11 cellular contexts compared by ENCODE assay signal in the genomic region with DNA sequence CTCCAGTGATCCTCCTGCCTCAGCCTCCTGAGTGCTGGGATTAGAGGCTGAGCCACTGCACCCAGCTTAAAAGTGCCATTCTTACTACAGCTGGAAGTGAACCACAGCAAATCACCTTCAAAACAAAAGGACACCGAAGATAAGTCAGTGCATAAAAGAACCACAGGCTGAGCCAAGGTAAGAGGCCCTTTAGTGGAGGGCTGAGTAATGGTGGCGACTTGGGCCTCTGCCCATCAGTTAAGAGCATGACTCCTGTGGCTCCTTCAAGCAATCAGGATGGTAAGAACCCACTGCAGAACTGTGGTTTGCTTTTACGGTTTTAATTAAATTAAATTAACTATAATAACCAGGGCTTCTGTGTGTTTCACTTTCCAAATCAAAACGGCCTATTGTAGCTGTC.
DNase-seq lines count a peak whose midpoint lies in the region; ATAC-seq and TF ChIP-seq lines count a peak whose summit lies in the region.
"Had no signal": no experiment of that assay in that cellular context is flagged by ENCODE, and none has a peak within 500 bp of the region (broad histone marks: within the 10 kb centered on the region; RNA-seq: fewer than 3 reads in every experiment).

No MANE protein-coding gene starts in this region.

- H3K4me1 Mint-ChIP-seq in CD4-positive, alpha-beta T cell (ENCODE audit: low read depth): peaks cover 18% of the 10 kb centered on the region

- no peak overlapping the region for H3K27ac ChIP-seq in CD4-positive, alpha-beta T cell (ENCODE audit: low read depth, low read length)
- no peak overlapping the region for H3K27ac ChIP-seq in left lung
- H3K27ac ChIP-seq: pancreas had no signal

- peak in 3 of 10 experiments; percentile 12 to 25 (median 14) for DNase-seq in CD4-positive, alpha-beta T cell
- peak; percentile 49 for DNase-seq in HEK293T (ENCODE audit: extremely low spot score)
- peak; percentile 54 for DNase-seq in adipocyte (ENCODE audit: low read depth)
- DNase-seq in left lung: peak in 1 of 2 donors; percentile 71
- DNase-seq in left lobe of liver (ENCODE audit: low spot score): no peak
- DNase-seq in COR-L47 (lab: John Stamatoyannopoulos, UW): no peak
- no peak for DNase-seq in NCI-H1930 (lab: John Stamatoyannopoulos, UW)
- DNase-seq in middle frontal gyrus (ENCODE audit: extremely low spot score, low spot score): no peak
- DNase-seq: NK-92 treated with Interleukin-12 subunit alpha and Interleukin-12 subunit beta, amount 100 ng/mL, for 24 hours; pancreas had no signal

- no peak overlapping the region for H3K4me3 Mint-ChIP-seq in CD4-positive, alpha-beta T cell
- H3K4me3 Mint-ChIP-seq: GM23338 had no signal

- no peaks in the 10 kb centered on the region for H3K36me3 Mint-ChIP-seq in CD4-positive, alpha-beta T cell (ENCODE audit: low read depth)

- H3K4me3 ChIP-seq in adipocyte (ENCODE audit: low read length): no peak overlapping the region
- no peak overlapping the region for H3K4me3 ChIP-seq in left lung
- H3K4me3 ChIP-seq: GM23338, pancreas had no signal

- CTCF ChIA-PET in CD4-positive, alpha-beta T cell (lab: Charles Lee): no interaction called here
- CTCF ChIA-PET in HEK293T (lab: Yijun Ruan, JAX): interaction anchor here (0.6 kb wide), 1 partner anchor 26 kb away, joined by 3 read pairs; no protein-coding TSS in a partner anchor

- H3K9me3 Mint-ChIP-seq in CD4-positive, alpha-beta T cell: no peaks in the 10 kb centered on the region
- H3K9me3 Mint-ChIP-seq: GM23338 had no signal

- peak; percentile 18 for ATAC-seq in CD4-positive, alpha-beta T cell (ENCODE audit: poor library complexity)
- ATAC-seq in left lung (peak; percentile 68), left lobe of liver (no peak)
- ATAC-seq: GM23338 had no signal

- peaks cover 28% of the 10 kb centered on the region for H3K27me3 Mint-ChIP-seq in CD4-positive, alpha-beta T cell

- no peak for TF ChIP-seq CTCF in CD4-positive, alpha-beta T cell (IDR thresholded peaks at IDR 0.05)
- no peak for TF ChIP-seq CTCF in left lung (IDR thresholded peaks at IDR 0.05)

- H3K27ac Mint-ChIP-seq in CD4-positive, alpha-beta T cell: peak overlapping the region; percentile 57
- H3K27ac Mint-ChIP-seq: GM23338 had no signal

- H3K9me3 ChIP-seq in CD4-positive, alpha-beta T cell (ENCODE audit: control insufficient read depth, low read length): no peaks in the 10 kb centered on the region
- no peaks in the 10 kb centered on the region for H3K9me3 ChIP-seq in adipocyte (ENCODE audit: control insufficient read depth, low read length)
- H3K9me3 ChIP-seq in left lung: no peaks in the 10 kb centered on the region
- H3K9me3 ChIP-seq: pancreas had no signal

- H3K4me1 ChIP-seq in adipocyte (ENCODE audit: control insufficient read depth, insufficient read depth, low read length) (peaks cover 18% of the 10 kb centered on the region), left lung (peaks cover 20 to 33% of the 10 kb centered on the region in 2 donors)

- no peaks in the 10 kb centered on the region for H3K36me3 ChIP-seq in adipocyte (ENCODE audit: control insufficient read depth, insufficient read depth, low read length, severe bottlenecking)
- H3K36me3 ChIP-seq in left lung: no peaks in the 10 kb centered on the region
- H3K36me3 ChIP-seq: pancreas had no signal

- H3K27me3 ChIP-seq in CD4-positive, alpha-beta T cell (ENCODE audit: control insufficient read depth, insufficient read depth, low read length): peaks cover 10% of the 10 kb centered on the region
- H3K27me3 ChIP-seq in adipocyte (replicated peaks; ENCODE audit: control insufficient read depth, insufficient read depth, low read length) (no peaks in the 10 kb centered on the region), left lung (peaks cover 0 to 18% of the 10 kb centered on the region in 2 donors)
- H3K27me3 ChIP-seq: pancreas had no signal

- intact Hi-C loops in CD4-positive, alpha-beta T cell (cut with DNase I, micrococcal nuclease): no loop called here
- intact Hi-C loops in left lung (cut with DNase I): loop anchor here in 1 of 2 donors (10.0 kb wide), 1 partner anchor 168 kb away; no protein-coding TSS in a partner anchor

- POLR2A ChIA-PET in CD4-positive, alpha-beta T cell (lab: Charles Lee): no interaction called here
- POLR2A ChIA-PET in HEK293T (lab: Yijun Ruan, JAX): interaction anchor here (1.3 kb wide), 1 partner anchor 175 kb away, joined by 4 read pairs; no protein-coding TSS in a partner anchor

- no peak overlapping the region for H3K9ac ChIP-seq in adipocyte (ENCODE audit: low read length)

TF ChIP-seq in HEK293T, 16 proteins besides CTCF, POLR2A, EP300 and RAD21:
- no peak for TF ChIP-seq LEF1 (IDR thresholded peaks at IDR 0.05; ENCODE audit: borderline replicate concordance)
- TF ChIP-seq TARDBP (IDR thresholded peaks at IDR 0.05): no peak
- no peak for TF ChIP-seq SUZ12 (IDR thresholded peaks at IDR 0.05)
- no peak for TF ChIP-seq L3MBTL2 (conservative IDR thresholded peaks at IDR 0.05)

Comparison
In these comparisons a context has a peak if more than half of its experiments do, and no peak if none do; other contexts are left out.
1. DNase-seq: peak in HEK293T (single experiment) and adipocyte (single experiment); none in left lobe of liver (single experiment), COR-L47 (single experiment), NCI-H1930 (0 of 2) and middle frontal gyrus (single experiment).